ENCODE assay signal across 29 cellular contexts in the genomic region with DNA sequence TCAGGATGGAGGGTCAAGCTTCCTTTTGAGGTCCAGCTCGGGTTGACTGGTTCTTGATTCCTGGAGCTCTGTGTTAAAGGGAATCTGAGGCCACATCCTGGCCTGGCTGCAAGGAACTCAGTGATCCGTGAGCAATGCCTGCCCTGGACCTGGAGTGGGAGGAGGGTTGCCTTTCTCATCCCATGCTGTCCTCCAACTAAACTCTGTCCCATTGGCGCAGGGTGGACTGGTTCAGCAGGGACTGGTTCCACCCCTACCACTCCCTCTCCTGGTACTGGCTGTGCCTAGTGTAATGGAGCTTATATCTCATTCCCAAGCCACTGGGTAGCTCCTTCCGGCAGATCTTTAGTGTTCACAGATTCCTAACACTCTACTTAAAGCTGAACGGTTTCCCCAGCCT. TPM values are rescaled to one million over a fixed set of nuclear protein-coding genes. Genes with fewer than 3 reads are reported as not detected.
DNase-seq lines count a peak whose midpoint lies in the region; ATAC-seq and TF ChIP-seq lines count a peak whose summit lies in the region.
"Had no signal": no experiment of that assay in that cellular context is flagged by ENCODE, and none has a peak within 500 bp of the region (broad histone marks: within the 10 kb centered on the region; RNA-seq: fewer than 3 reads in every experiment).

No MANE protein-coding gene starts in this region.

- no peaks in the 10 kb centered on the region for H3K27me3 Mint-ChIP-seq in MCF 10A (ENCODE audit: insufficient read depth, unreplicated experiment)

- CTCF ChIA-PET in MCF 10A (lab: Yijun Ruan, JAX): interaction anchor here (0.6 to 0.8 kb wide), 4 partner anchors 13 to 458 kb away, joined by 3 to 4 read pairs (median 3); no protein-coding TSS in a partner anchor

- H3K4me2 ChIP-seq in parathyroid adenoma (ENCODE audit: low read length): no peak overlapping the region
- H3K4me2 ChIP-seq: PC-9 had no signal

- ATAC-seq in GM18858 (IDR thresholded peaks at IDR 0.05; ENCODE audit: unreplicated experiment): no peak
- ATAC-seq: activated T-helper 17 cell treated with anti-CD3 and anti-CD28 coated beads, Interleukin-2, amount 50 U/mL, for 72 hours; left ventricle myocardium superior; T-cell had no signal

- no peak overlapping the region for H3K4me3 Mint-ChIP-seq in MCF 10A (ENCODE audit: unreplicated experiment)
- H3K4me3 Mint-ChIP-seq: activated CD4-positive, alpha-beta memory T cell treated with anti-CD3 and anti-CD28 coated beads for 36 hours; activated T-helper 17 cell treated with anti-CD3 and anti-CD28 coated beads, Interleukin-2, amount 50 U/mL, for 72 hours; CD4-positive, alpha-beta memory T cell; T-cell had no signal

- no peak overlapping the region for H3K27ac Mint-ChIP-seq in MCF 10A (ENCODE audit: low read depth, unreplicated experiment)
- H3K27ac Mint-ChIP-seq: activated CD4-positive, alpha-beta memory T cell treated with anti-CD3 and anti-CD28 coated beads for 36 hours; activated T-helper 17 cell treated with anti-CD3 and anti-CD28 coated beads, Interleukin-2, amount 50 U/mL, for 72 hours; CD4-positive, alpha-beta memory T cell; T-cell had no signal

- H3K27me3 ChIP-seq in parathyroid adenoma (ENCODE audit: control insufficient read depth, insufficient read depth, low read length): no peaks in the 10 kb centered on the region
- no peaks in the 10 kb centered on the region for H3K27me3 ChIP-seq in effector memory CD4-positive, alpha-beta T cell (replicated peaks; ENCODE audit: control insufficient read depth, insufficient read depth, low read length, poor library complexity, severe bottlenecking)
- H3K27me3 ChIP-seq: cardiac muscle cell, colonic mucosa had no signal

- peaks cover 7% of the 10 kb centered on the region for H3K9me3 Mint-ChIP-seq in MCF 10A (ENCODE audit: unreplicated experiment)
- H3K9me3 Mint-ChIP-seq: activated CD4-positive, alpha-beta memory T cell treated with anti-CD3 and anti-CD28 coated beads for 36 hours; activated T-helper 17 cell treated with anti-CD3 and anti-CD28 coated beads, Interleukin-2, amount 50 U/mL, for 72 hours had no signal

- H3K9ac ChIP-seq in parathyroid adenoma: no peak overlapping the region

- H3K4me3 ChIP-seq in parathyroid adenoma (ENCODE audit: low read depth, low read length): no peak overlapping the region
- no peak overlapping the region for H3K4me3 ChIP-seq in effector memory CD4-positive, alpha-beta T cell (ENCODE audit: insufficient read depth, low read depth, low read length, poor library complexity, severe bottlenecking)
- H3K4me3 ChIP-seq: cardiac muscle cell, colonic mucosa, PC-9, SJCRH30 had no signal

- peaks cover 12% of the 10 kb centered on the region for H3K4me1 ChIP-seq in parathyroid adenoma
- no peaks in the 10 kb centered on the region for H3K4me1 ChIP-seq in effector memory CD4-positive, alpha-beta T cell (ENCODE audit: control insufficient read depth, insufficient read depth, low read length, poor library complexity, severe bottlenecking)
- H3K4me1 ChIP-seq: colonic mucosa, SJCRH30 had no signal

- no peaks in the 10 kb centered on the region for H3K36me3 Mint-ChIP-seq in MCF 10A (ENCODE audit: insufficient read depth, unreplicated experiment)
- H3K36me3 Mint-ChIP-seq: activated CD4-positive, alpha-beta memory T cell treated with anti-CD3 and anti-CD28 coated beads for 36 hours; CD4-positive, alpha-beta memory T cell; T-cell had no signal

- no peaks in the 10 kb centered on the region for H3K4me1 Mint-ChIP-seq in MCF 10A (ENCODE audit: insufficient read depth, unreplicated experiment)
- H3K4me1 Mint-ChIP-seq: activated T-helper 17 cell treated with anti-CD3 and anti-CD28 coated beads, Interleukin-2, amount 50 U/mL, for 72 hours had no signal

- peak overlapping the region; percentile 61 for H2AFZ ChIP-seq in parathyroid adenoma
- H2AFZ ChIP-seq: PC-9 had no signal

- TF ChIP-seq CTCF in parathyroid adenoma (IDR thresholded peaks at IDR 0.05) (no peak), MCF 10A (IDR thresholded peaks at IDR 0.05; ENCODE audit: unreplicated experiment) (no peak)

- H3K27ac ChIP-seq in parathyroid adenoma: peak overlapping the region; percentile 39
- H3K27ac ChIP-seq in effector memory CD4-positive, alpha-beta T cell (ENCODE audit: insufficient read depth, low read length, poor library complexity, severe bottlenecking): no peak overlapping the region
- H3K27ac ChIP-seq: 22Rv1, cardiac muscle cell, colonic mucosa, PC-9, SJCRH30 had no signal

- BruUV-seq in MCF 10A (replicated peaks; lab: Mats Ljungman, UMichigan): no TSS peak

- DNase-seq in DMS53 (lab: John Stamatoyannopoulos, UW) (peak; percentile 11), DMS53 treated with DMSO at 0.1 percent for 48 hours (lab: John Stamatoyannopoulos, UW; ENCODE audit: unreplicated experiment) (no peak), fibroblast of gingiva (ENCODE audit: low read depth) (peak; percentile 95), MCF 10A (ENCODE audit: unreplicated experiment) (no peak), hippocampal formation (lab: John Stamatoyannopoulos, UW) (no peak)
- DNase-seq in effector memory CD4-positive, alpha-beta T cell: no peak
- DNase-seq: activated CD4-positive, alpha-beta memory T cell treated with anti-CD3 and anti-CD28 coated beads for 36 hours; activated CD4-positive, CD25-positive, alpha-beta regulatory T cell treated with anti-CD3 and anti-CD28 coated beads, Interleukin-2, amount 50 U/mL, for 72 hours; activated CD8-positive, alpha-beta memory T cell treated with anti-CD3 and anti-CD28 coated beads, Interleukin-2, amount 50 U/mL, for 48 hours; activated naive CD4-positive, alpha-beta T cell treated with anti-CD3 and anti-CD28 coated beads, Interleukin-2, amount 50 U/mL, for 16 hours; AML-193; CD4-positive, alpha-beta memory T cell; colonic mucosa; left ventricle myocardium superior; NCI-H1092; NCI-H1930; NCI-H526; nucleus accumbens; PC-9; retina; SJCRH30; stimulated activated CD4-positive, alpha-beta T cell treated with anti-CD3 and anti-CD28 coated beads, Interleukin-2, amount 100 ng/mL, for 48 hours; T-cell had no signal

- no peaks in the 10 kb centered on the region for H3K9me3 ChIP-seq in parathyroid adenoma (ENCODE audit: control insufficient read depth, low read length)
- no peaks in the 10 kb centered on the region for H3K9me3 ChIP-seq in effector memory CD4-positive, alpha-beta T cell (ENCODE audit: control insufficient read depth, low read length)
- H3K9me3 ChIP-seq: colonic mucosa, SJCRH30 had no signal

- H3K79me2 ChIP-seq in parathyroid adenoma: no peaks in the 10 kb centered on the region

- POLR2A ChIA-PET in MCF 10A (lab: Yijun Ruan, JAX): interaction anchor here (1.0 kb wide), 1 partner anchor 11 kb away, joined by 3 read pairs; no protein-coding TSS in a partner anchor

- intact Hi-C loops in MCF 10A (cut with micrococcal nuclease): no loop called here

- no peaks in the 10 kb centered on the region for H3K36me3 ChIP-seq in parathyroid adenoma (ENCODE audit: control insufficient read depth, insufficient read depth, low read length)
- H3K36me3 ChIP-seq in effector memory CD4-positive, alpha-beta T cell (ENCODE audit: control insufficient read depth, insufficient read depth, low read length): no peaks in the 10 kb centered on the region
- H3K36me3 ChIP-seq: cardiac muscle cell, colonic mucosa, SJCRH30 had no signal

RNA-seq across cellular contexts. Expression of gene CMKLR1, which starts 3.9 kb away (rescaled TPM):
- 0.12 and 0.25 TPM in 2 replicates for total RNA-seq in MCF 10A (2022)
- total RNA-seq: activated CD4-positive, alpha-beta memory T cell treated with anti-CD3 and anti-CD28 coated beads for 36 hours; activated T-helper 17 cell treated with anti-CD3 and anti-CD28 coated beads, Interleukin-2, amount 50 U/mL, for 72 hours; cardiac muscle cell; HepG2; PC-9 had no signal

Comparison
In these comparisons a context has a peak if more than half of its experiments do, and no peak if none do; other contexts are left out.
1. DNase-seq: peak in DMS53 (single experiment) and fibroblast of gingiva (single experiment); none in DMS53 treated with DMSO at 0.1 percent for 48 hours (single experiment), MCF 10A (single experiment), hippocampal formation (0 of 2) and effector memory CD4-positive, alpha-beta T cell (0 of 3).